ENCODE assay signal across 27 cellular contexts in the genomic region with DNA sequence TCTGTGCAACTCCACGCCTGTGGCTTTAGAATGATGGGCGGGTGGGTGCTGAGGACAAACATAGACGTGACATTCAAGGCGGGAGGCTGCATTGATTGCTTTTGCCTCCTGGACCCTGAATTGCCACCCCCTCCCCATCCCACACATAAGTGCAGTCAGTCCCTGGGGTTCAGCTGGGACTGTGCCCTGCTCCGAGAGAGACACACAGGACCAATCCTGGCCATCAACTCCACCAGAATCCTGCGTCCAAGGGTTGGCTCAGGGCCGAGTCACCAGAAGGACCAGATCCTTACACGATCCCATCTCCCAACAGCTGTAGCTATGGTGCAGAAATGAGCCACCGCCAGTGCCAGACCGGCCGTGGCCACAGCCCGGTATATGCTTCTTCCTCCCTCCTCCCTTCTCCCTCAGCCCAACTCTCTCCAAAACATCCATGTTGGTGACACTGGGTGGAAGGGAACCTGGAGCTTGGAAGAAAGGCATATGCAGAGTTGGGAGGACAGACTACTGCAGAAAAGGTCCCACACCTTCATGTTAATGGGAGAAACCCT. TPM values are rescaled to one million over a fixed set of nuclear protein-coding genes. Genes with fewer than 3 reads are reported as not detected.
"Had no signal": no experiment of that assay in that cellular context is flagged by ENCODE, and none has a peak within 500 bp of the region (broad histone marks: within the 10 kb centered on the region; RNA-seq: fewer than 3 reads in every experiment).

No MANE protein-coding gene starts in this region.

- H3K9me3 ChIP-seq: esophagus muscularis mucosa, gastrocnemius medialis had no signal

- H3K4me3 ChIP-seq: esophagus muscularis mucosa, gastrocnemius medialis had no signal

- H3K4me1 ChIP-seq: esophagus muscularis mucosa, foreskin keratinocyte, gastrocnemius medialis had no signal

- H3K27me3 ChIP-seq: brain microvascular endothelial cell, gastrocnemius medialis had no signal

- ATAC-seq: activated CD4-positive, alpha-beta T cell treated with anti-CD3 and anti-CD28 coated beads for 36 hours; activated CD8-positive, alpha-beta T cell treated with anti-CD3 and anti-CD28 coated beads, Interleukin-2, amount 10 ng/mL, durations not matched to agents 7 days and 5 days; activated T-cell treated with anti-CD3 and anti-CD28 coated beads, Interleukin-2, amount 50 U/mL, for 4 hours; activated T-helper 17 cell treated with anti-CD3 and anti-CD28 coated beads, Interleukin-2, amount 50 U/mL, for 72 hours; effector memory CD8-positive, alpha-beta T cell; foreskin keratinocyte; gastrocnemius medialis; T-helper 17 cell had no signal

- DNase-seq: activated CD4-positive, alpha-beta memory T cell treated with anti-CD3 and anti-CD28 coated beads for 36 hours; activated CD4-positive, alpha-beta T cell treated with anti-CD3 and anti-CD28 coated beads for 36 hours; activated CD4-positive, alpha-beta T cell treated with anti-CD3 and anti-CD28 coated beads, Interleukin-2, amount 10 ng/mL, durations not matched to agents 24 days and 14 days; activated CD4-positive, CD25-positive, alpha-beta regulatory T cell; activated CD4-positive, CD25-positive, alpha-beta regulatory T cell treated with anti-CD3 and anti-CD28 coated beads, Interleukin-2, amount 50 U/mL, for 72 hours; activated CD8-positive, alpha-beta T cell treated with anti-CD3 and anti-CD28 coated beads, Interleukin-2, amount 10 ng/mL, durations not matched to agents 7 days and 5 days; activated effector memory CD4-positive, alpha-beta T cell treated with Interleukin-2 at 50 U/mL for 16 hours; activated gamma-delta T cell treated with Interleukin-2 at 50 U/mL for 16 hours; activated naive CD4-positive, alpha-beta T cell treated with anti-CD3 and anti-CD28 coated beads, Interleukin-2, amount 50 U/mL, for 16 hours; activated naive CD4-positive, alpha-beta T cell treated with Interleukin-2 at 50 U/mL for 16 hours; activated T-cell treated with anti-CD3 and anti-CD28 coated beads, Interleukin-2, amount 50 U/mL, for 4 hours; amniotic stem cell; anterior cingulate cortex; brain microvascular endothelial cell; cortex of kidney; dermis blood vessel endothelial cell; effector CD4-positive, alpha-beta T cell; effector memory CD8-positive, alpha-beta T cell; erythroblast; foreskin keratinocyte; gastrocnemius medialis; glutamatergic neuron; T-helper 1 cell; T-helper 17 cell; T1000 had no signal

- H3K36me3 ChIP-seq: brain microvascular endothelial cell, esophagus muscularis mucosa, gastrocnemius medialis had no signal

- H3K27ac ChIP-seq: brain microvascular endothelial cell, esophagus muscularis mucosa, foreskin keratinocyte, gastrocnemius medialis had no signal

RNA-seq across cellular contexts. Expression of a gene that starts 27.4 kb away (rescaled TPM):
- total RNA-seq: activated CD4-positive, alpha-beta memory T cell treated with anti-CD3 and anti-CD28 coated beads for 36 hours; activated CD4-positive, alpha-beta T cell treated with anti-CD3 and anti-CD28 coated beads for 36 hours; activated CD4-positive, alpha-beta T cell treated with anti-CD3 and anti-CD28 coated beads, Interleukin-2, amount 10 ng/mL, durations not matched to agents 24 days and 14 days; activated CD8-positive, alpha-beta T cell treated with anti-CD3 and anti-CD28 coated beads, Interleukin-2, amount 10 ng/mL, durations not matched to agents 7 days and 5 days; activated T-helper 17 cell treated with anti-CD3 and anti-CD28 coated beads, Interleukin-2, amount 50 U/mL, for 72 hours; T-helper 17 cell had no signal
